23 cellular contexts compared by ENCODE assay signal in the genomic region with DNA sequence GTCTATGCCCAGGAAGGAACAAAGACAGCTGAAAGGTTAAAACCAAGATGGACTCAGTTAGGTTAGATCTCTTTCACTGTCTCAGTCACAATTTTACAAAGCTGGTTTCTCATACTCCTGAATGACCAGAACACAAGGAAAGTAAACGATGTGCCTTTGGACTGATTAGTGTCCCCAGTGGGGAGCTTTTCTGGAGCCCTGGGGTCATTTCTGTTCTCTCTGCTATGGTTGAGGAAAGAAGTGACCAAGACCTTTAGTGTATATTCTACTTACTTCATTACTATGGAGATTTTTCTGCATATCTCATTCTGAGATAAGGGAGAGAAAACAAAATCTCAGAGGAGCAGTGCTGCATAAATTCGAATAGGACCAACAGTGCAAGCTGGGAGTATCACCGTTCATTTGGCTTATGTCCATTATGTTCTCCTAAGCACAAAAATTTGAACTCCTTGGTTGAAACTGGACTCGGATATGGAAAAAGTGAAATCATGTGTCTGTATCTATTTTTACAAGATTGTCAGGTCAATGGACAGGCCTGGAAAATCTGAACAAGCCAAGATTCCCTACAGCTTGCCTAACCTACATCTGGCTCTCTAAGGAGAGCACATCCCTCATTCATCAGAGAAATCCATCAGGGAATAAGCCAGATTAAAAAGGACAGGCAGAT. TPM values are rescaled to one million over a fixed set of nuclear protein-coding genes. Genes with fewer than 3 reads are reported as not detected.
DNase-seq lines count a peak whose midpoint lies in the region; ATAC-seq and TF ChIP-seq lines count a peak whose summit lies in the region.
"Had no signal": no experiment of that assay in that cellular context is flagged by ENCODE, and none has a peak within 500 bp of the region (broad histone marks: within the 10 kb centered on the region; RNA-seq: fewer than 3 reads in every experiment).

No MANE protein-coding gene starts in this region.

- peaks cover 10% of the 10 kb centered on the region for H3K27me3 Mint-ChIP-seq in type B pancreatic cell

- peaks cover 2% of the 10 kb centered on the region for H3K4me1 Mint-ChIP-seq in type B pancreatic cell (ENCODE audit: unreplicated experiment)
- H3K4me1 Mint-ChIP-seq: IgD-negative memory B cell had no signal

- peaks cover 3% of the 10 kb centered on the region for H3K9me3 Mint-ChIP-seq in type B pancreatic cell
- H3K9me3 Mint-ChIP-seq: CD8-positive, alpha-beta T cell; H9; IgD-negative memory B cell had no signal

- no peaks in the 10 kb centered on the region for H3K36me3 Mint-ChIP-seq in type B pancreatic cell
- H3K36me3 Mint-ChIP-seq: CD8-positive, alpha-beta T cell; IgD-negative memory B cell had no signal

- no peaks in the 10 kb centered on the region for H3K9me3 ChIP-seq in tibial artery
- no peaks in the 10 kb centered on the region for H3K9me3 ChIP-seq in tibial nerve
- H3K9me3 ChIP-seq: BLaER1 treated with 17β-estradiol and CSF1 and Interleukin-3, amounts not matched to agents 10 nM and 100 nM had no signal

- no peak overlapping the region for H3K4me3 Mint-ChIP-seq in type B pancreatic cell
- H3K4me3 Mint-ChIP-seq: CD8-positive, alpha-beta T cell; H9; IgD-negative memory B cell had no signal

- ATAC-seq in left ventricle myocardium superior (peak; percentile 85), HG02981 (IDR thresholded peaks at IDR 0.05; ENCODE audit: unreplicated experiment) (no peak)
- ATAC-seq: CD8-positive, alpha-beta T cell; PC-3 had no signal

- intact Hi-C loops in left ventricle myocardium superior (cut with micrococcal nuclease) (no loop called here), tibial artery (cut with DNase I; ENCODE audit: low total_unique reads) (no loop called here)

- TF ChIP-seq EP300 in tibial nerve (IDR thresholded peaks at IDR 0.05): peak in 1 of 2 donors; percentile 60

- no peak for TF ChIP-seq POLR2A in tibial nerve (IDR thresholded peaks at IDR 0.05)

- H3K27ac Mint-ChIP-seq in type B pancreatic cell: no peak overlapping the region
- H3K27ac Mint-ChIP-seq: CD8-positive, alpha-beta T cell; H9; IgD-negative memory B cell had no signal

- no peaks in the 10 kb centered on the region for H3K36me3 ChIP-seq in tibial artery
- H3K36me3 ChIP-seq in tibial nerve: no peaks in the 10 kb centered on the region
- H3K36me3 ChIP-seq: BLaER1 treated with 17β-estradiol and CSF1 and Interleukin-3, amounts not matched to agents 10 nM and 100 nM; MG63 had no signal

- TF ChIP-seq CTCF in choroid plexus epithelial cell (conservative IDR thresholded peaks at IDR 0.05; ENCODE audit: low read depth, low read length) (no peak), tibial artery (IDR thresholded peaks at IDR 0.05) (no peak), tibial nerve (IDR thresholded peaks at IDR 0.05) (no peak), type B pancreatic cell (conservative IDR thresholded peaks at IDR 0.05) (no peak)

- H3K27me3 ChIP-seq in tibial artery (no peaks in the 10 kb centered on the region), tibial nerve (no peaks in the 10 kb centered on the region)
- H3K27me3 ChIP-seq: MG63 had no signal

- peak overlapping the region; percentile 43 to 58 for H3K27ac ChIP-seq in tibial artery
- peak overlapping the region in 1 of 4 donors; percentile 50 for H3K27ac ChIP-seq in tibial nerve
- H3K27ac ChIP-seq: BLaER1 treated with 17β-estradiol and CSF1 and Interleukin-3, amounts not matched to agents 10 nM and 100 nM; HL-60 had no signal

- WGBS in tibial nerve, 2 donors: 50 to 51% methylated on average over 4 of the region's 4 CpGs

- DNase-seq in choroid plexus epithelial cell (ENCODE audit: low read depth): peak; percentile 23
- DNase-seq in fibroblast of peridontal ligament (ENCODE audit: extremely low read depth): peak; percentile 36
- DNase-seq in left ventricle myocardium superior: no peak
- no peak for DNase-seq in tibial artery
- no peak for DNase-seq in tibial nerve (ENCODE audit: low spot score in 2 of 2)
- DNase-seq in type B pancreatic cell (ENCODE audit: extremely low spot score, unreplicated experiment): no peak
- DNase-seq: Calu3; CD8-positive, alpha-beta T cell; DMS53; EL; H9; Kasumi-1; MG63; NCI-H1048; NCI-H1436; NCI-H1930; NCI-H226; PC-3; RPMI8226 had no signal

- H3K4me1 ChIP-seq in tibial artery (peaks cover 0 to 57% (median 19%) of the 10 kb centered on the region in 4 donors), tibial nerve (peaks cover 0 to 15% (median 0%) of the 10 kb centered on the region in 4 donors)

- H3K4me3 ChIP-seq in choroid plexus epithelial cell (ENCODE audit: low read depth, low read length) (no peak overlapping the region), tibial artery (no peak overlapping the region), tibial nerve (no peak overlapping the region)
- H3K4me3 ChIP-seq: BLaER1 treated with 17β-estradiol and CSF1 and Interleukin-3, amounts not matched to agents 10 nM and 100 nM; MG63 had no signal

RNA-seq across cellular contexts. Expression of gene ENPP1, which starts 34.4 kb away (rescaled TPM):
- total RNA-seq in left ventricle myocardium superior: 1.4 TPM
- 10 to 100 TPM; 11.8 to 22.8 (median 18.7) TPM for total RNA-seq in tibial nerve
- total RNA-seq in type B pancreatic cell (ENCODE audit: low replicate concordance): 12.9 and 13.4 TPM in 2 replicates
- total RNA-seq: CD8-positive, alpha-beta T cell had no signal

Comparison
In these comparisons a context has a peak if more than half of its experiments do, and no peak if none do; other contexts are left out.
1. DNase-seq: peak in choroid plexus epithelial cell (single experiment) and fibroblast of peridontal ligament (single experiment); none in left ventricle myocardium superior (single experiment), tibial artery (0 of 2), tibial nerve (0 of 2) and type B pancreatic cell (single experiment).